2 cellular contexts compared by ENCODE assay signal in genomic region chr5:114310666-114311065, GRCh38.
TF ChIP-seq lines count a peak whose summit lies in the region.

No MANE protein-coding gene starts in this region.

TF ChIP-seq in IMR-90, 13 proteins besides CTCF, POLR2A, EP300 and RAD21:
- TF ChIP-seq SMC3 (IDR thresholded peaks at IDR 0.05; ENCODE audit: low read depth, low read length): no peak
- peak; percentile 6; the same call in 1 of the 2 replicates for TF ChIP-seq CEBPB (IDR thresholded peaks at IDR 0.05; ENCODE audit: low read depth, low read length)

TF ChIP-seq in endothelial cell of umbilical vein, 7 proteins besides CTCF, POLR2A, EP300 and RAD21:
- no peak for TF ChIP-seq JUN (IDR thresholded peaks at IDR 0.05; ENCODE audit: borderline replicate concordance, insufficient read depth, insufficient read length, low read depth)
